In the genomic region with DNA sequence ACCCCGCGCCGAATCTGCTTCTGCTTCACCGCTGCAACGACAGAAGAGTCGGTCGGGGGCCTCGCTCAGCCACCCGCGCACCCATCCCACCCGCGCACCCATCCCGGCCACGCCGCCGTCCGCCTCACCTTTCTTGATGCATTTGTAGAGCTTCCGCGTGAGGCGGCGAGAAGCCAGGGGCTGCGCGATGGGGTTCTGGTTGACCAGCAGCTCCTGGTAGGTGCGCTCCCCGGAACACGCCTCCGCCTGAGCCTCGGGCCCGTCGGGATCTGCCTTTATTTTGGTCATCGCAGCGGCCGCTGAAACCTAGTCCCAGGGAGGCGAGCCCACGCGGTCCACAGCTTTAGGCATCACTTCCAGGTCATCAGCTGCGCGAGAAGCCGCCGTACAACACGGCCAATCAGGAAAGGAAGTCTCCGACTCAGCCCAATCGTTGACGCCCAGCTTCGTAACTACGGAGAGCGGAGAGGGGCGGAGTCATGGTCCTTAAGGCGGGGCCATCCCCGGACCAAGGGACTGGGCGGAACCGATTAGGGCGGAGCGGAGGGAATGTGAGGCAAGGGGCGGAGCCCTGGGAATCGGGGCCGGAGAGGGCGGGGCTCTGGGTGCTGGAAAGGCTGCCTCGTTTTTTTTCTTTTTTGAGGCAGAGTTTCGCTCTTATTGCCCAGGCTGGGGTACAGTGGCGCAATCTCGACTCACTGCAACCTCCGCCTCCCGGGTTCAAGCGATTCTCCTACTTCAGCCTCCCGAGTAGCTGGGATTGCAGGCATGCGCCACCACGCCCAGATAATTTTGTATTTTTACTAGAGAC, we compare ENCODE assay signal across 8 cellular contexts. TPM values are rescaled to one million over a fixed set of nuclear protein-coding genes. Genes with fewer than 3 reads are reported as not detected.
DNase-seq lines count a peak whose midpoint lies in the region; ATAC-seq and TF ChIP-seq lines count a peak whose summit lies in the region.

A gene (minus strand): TSS at position 356 of the 811 bp plus-strand sequence. CDS start 68 bp downstream, at position 288.

- H2AFZ ChIP-seq in H9 (ENCODE audit: low read length), result no peak within 1 kb of the TSS

- no peak within 1 kb of the TSS for H3K23ac ChIP-seq in H9 (ENCODE audit: insufficient read length, low read depth, low read length)

- H3K4ac ChIP-seq in H9 (ENCODE audit: low read depth, low read length), result no peak within 1 kb of the TSS

- no peaks in the 10 kb centered on the region for H3K9me3 ChIP-seq in H9 (ENCODE audit: control insufficient read depth, low read depth, low read length)
- H3K9me3 ChIP-seq in MG63, result no peaks in the 10 kb centered on the region

- no peak within 1 kb of the TSS for H3K27ac ChIP-seq in H9 (ENCODE audit: insufficient read length, low read depth, low read length)

- H3K27ac Mint-ChIP-seq in H9 (peak within 1 kb of the TSS; percentile 59 to 96 (median 93); a peak in 6 of 7 replicates), nephron progenitor cell (peak within 1 kb of the TSS; percentile 91)
- peak within 1 kb of the TSS; percentile 96 to 97 for H3K27ac Mint-ChIP-seq in stimulated activated naive CD8-positive, alpha-beta T cell treated with anti-CD3 and anti-CD28 coated beads, Interleukin-15, amount 100 ng/mL, for 72 hours

- H3K4me3 Mint-ChIP-seq in H9 (peak within 1 kb of the TSS; percentile 94 to 95), nephron progenitor cell (peak within 1 kb of the TSS; percentile 95)
- peak within 1 kb of the TSS; percentile 98 to 99 for H3K4me3 Mint-ChIP-seq in stimulated activated naive CD8-positive, alpha-beta T cell treated with anti-CD3 and anti-CD28 coated beads, Interleukin-15, amount 100 ng/mL, for 72 hours

- peak within 1 kb of the TSS; percentile 71 for H3K9ac ChIP-seq in H9 (ENCODE audit: extremely low read depth, insufficient read length, low read length)

- H3K79me1 ChIP-seq in H9 (ENCODE audit: insufficient read depth, low read depth, low read length, poor library complexity, severe bottlenecking), result peaks cover 4% of the 10 kb centered on the region

- no CpG with 5 or more reads among the region's 68 CpGs for WGBS in H9 (ENCODE audit: extremely low coverage, insufficient read length, low lambda C conversion rate)

- peaks cover 5% of the 10 kb centered on the region for H3K23me2 ChIP-seq in H9 (ENCODE audit: insufficient read length, low read depth, low read length, poor library complexity, severe bottlenecking)

- H2BK15ac ChIP-seq in H9 (ENCODE audit: low read depth, low read length), result no peak within 1 kb of the TSS

- peak within 1 kb of the TSS; percentile 47 for H3K18ac ChIP-seq in H9 (ENCODE audit: insufficient read length, low read depth, low read length)

- peak; percentile 99 for DNase-seq in ELR (ENCODE audit: low read depth)
- DNase-seq in H9, result peak; percentile 98
- DNase-seq in MG63, result peak; percentile 99
- DNase-seq in SHP77 treated with DMSO at 0.1 percent for 48 hours (lab: John Stamatoyannopoulos, UW), result peak; percentile 93
- DNase-seq in activated effector memory CD4-positive, alpha-beta T cell treated with anti-CD3 and anti-CD28 coated beads, Interleukin-2, amount 50 U/mL, for 16 hours, result peak; percentile 99
- DNase-seq in fibroblast of the conjunctiva (ENCODE audit: low read depth), result peak; percentile 98
- peak; percentile 99 for DNase-seq in nephron progenitor cell
- peak; percentile 98 for DNase-seq in stimulated activated naive CD8-positive, alpha-beta T cell treated with anti-CD3 and anti-CD28 coated beads, Interleukin-15, amount 100 ng/mL, for 72 hours

- peaks cover 6 to 14% of the 10 kb centered on the region in 2 experiments for H3K4me1 Mint-ChIP-seq in H9
- H3K4me1 Mint-ChIP-seq in nephron progenitor cell, result peaks cover 22% of the 10 kb centered on the region
- H3K4me1 Mint-ChIP-seq in stimulated activated naive CD8-positive, alpha-beta T cell treated with anti-CD3 and anti-CD28 coated beads, Interleukin-15, amount 100 ng/mL, for 72 hours, result peaks cover 59% of the 10 kb centered on the region

- H2AK5ac ChIP-seq in H9 (ENCODE audit: insufficient read length, low read length), result no peak within 1 kb of the TSS

- H3K9me3 Mint-ChIP-seq in H9 (no peaks in the 10 kb centered on the region; a peak in 1 of 5 replicates), nephron progenitor cell (no peaks in the 10 kb centered on the region)
- no peaks in the 10 kb centered on the region for H3K9me3 Mint-ChIP-seq in stimulated activated naive CD8-positive, alpha-beta T cell treated with anti-CD3 and anti-CD28 coated beads, Interleukin-15, amount 100 ng/mL, for 72 hours

- H3K36me3 Mint-ChIP-seq in H9 (ENCODE audit: insufficient read depth in 1 of 3, low read depth in 3 of 3), result peaks cover 19 to 39% (median 37%) of the 10 kb centered on the region in 3 experiments; a peak in 6 of 7 replicates
- peaks cover 14% of the 10 kb centered on the region for H3K36me3 Mint-ChIP-seq in nephron progenitor cell (ENCODE audit: low read depth)

- peak within 1 kb of the TSS; percentile 71 for H3K4me2 ChIP-seq in H9 (ENCODE audit: insufficient read depth, insufficient read length, low read length)

- H3K4me1 ChIP-seq in H9 (ENCODE audit: insufficient read depth, low read length), result no peaks in the 10 kb centered on the region; the same call in 1 of the 2 replicates

- H4K91ac ChIP-seq in H9 (ENCODE audit: insufficient read length, low read depth, low read length), result no peak within 1 kb of the TSS

- no peak within 1 kb of the TSS for H4K5ac ChIP-seq in H9 (ENCODE audit: insufficient read length, low read depth, low read length)

- H3K56ac ChIP-seq in H9 (ENCODE audit: insufficient read length, low read depth, low read length), result no peak within 1 kb of the TSS

- H3K27me3 Mint-ChIP-seq in H9 (ENCODE audit: low read depth) (peaks cover 2% of the 10 kb centered on the region; the same call in 1 of the 2 replicates), nephron progenitor cell (ENCODE audit: low read depth, poor library complexity) (peaks cover 3% of the 10 kb centered on the region)
- no peaks in the 10 kb centered on the region for H3K27me3 Mint-ChIP-seq in stimulated activated naive CD8-positive, alpha-beta T cell treated with anti-CD3 and anti-CD28 coated beads, Interleukin-15, amount 100 ng/mL, for 72 hours

- 0 out of 2 replicates have a peak within 1 kb of the TSS, but pooled peaks have one; percentile 60 for H3K14ac ChIP-seq in H9 (ENCODE audit: insufficient read depth, low read length)

- H3K27me3 ChIP-seq in H9 (ENCODE audit: insufficient read depth, low read length) (no peaks in the 10 kb centered on the region), MG63 (no peaks in the 10 kb centered on the region)

- H3K4me3 ChIP-seq in MG63, result peak within 1 kb of the TSS; percentile 88

- no peak within 1 kb of the TSS for H2BK120ac ChIP-seq in H9 (ENCODE audit: low read depth, low read length, poor library complexity, severe bottlenecking)

- peak; percentile 96 for ATAC-seq in stimulated activated naive CD8-positive, alpha-beta T cell treated with anti-CD3 and anti-CD28 coated beads, Interleukin-15, amount 100 ng/mL, for 72 hours

- no peak for TF ChIP-seq CTCF in H9 (conservative IDR thresholded peaks at IDR 0.05)
- TF ChIP-seq CTCF in nephron progenitor cell (IDR thresholded peaks at IDR 0.05), result no peak

- H2BK5ac ChIP-seq in H9 (ENCODE audit: insufficient read length, low read length), result no peak within 1 kb of the TSS

- H2BK20ac ChIP-seq in H9 (ENCODE audit: low read depth, low read length, poor library complexity, severe bottlenecking), result no peak within 1 kb of the TSS

- H3T11ph ChIP-seq in H9 (ENCODE audit: low read length), result no peak within 1 kb of the TSS

- H3K79me2 ChIP-seq in H9 (ENCODE audit: insufficient read depth, low read length), result no peaks in the 10 kb centered on the region

- peaks cover 45% of the 10 kb centered on the region for H3K36me3 ChIP-seq in MG63

- no peaks in the 10 kb centered on the region for H4K20me1 ChIP-seq in H9 (ENCODE audit: control insufficient read depth, insufficient read depth, insufficient read length)

- no peak within 1 kb of the TSS for H4K8ac ChIP-seq in H9 (replicated peaks; ENCODE audit: insufficient read length, low read depth, low read length)

- H2BK12ac ChIP-seq in H9 (ENCODE audit: insufficient read length, low read depth, low read length), result no peak within 1 kb of the TSS

RNA-seq across cellular contexts. Expression of the gene that starts here (rescaled TPM):
- total RNA-seq in H9 (2021), result 232 and 240 TPM in 2 replicates
- total RNA-seq in MG63 (2014; rRNA removed; shearing (Covaris generic); ENCODE audit: low replicate concordance), result 441 and 476 TPM in 2 replicates
